Comparison of ENCODE assay signal across 20 cellular contexts in the genomic region with DNA sequence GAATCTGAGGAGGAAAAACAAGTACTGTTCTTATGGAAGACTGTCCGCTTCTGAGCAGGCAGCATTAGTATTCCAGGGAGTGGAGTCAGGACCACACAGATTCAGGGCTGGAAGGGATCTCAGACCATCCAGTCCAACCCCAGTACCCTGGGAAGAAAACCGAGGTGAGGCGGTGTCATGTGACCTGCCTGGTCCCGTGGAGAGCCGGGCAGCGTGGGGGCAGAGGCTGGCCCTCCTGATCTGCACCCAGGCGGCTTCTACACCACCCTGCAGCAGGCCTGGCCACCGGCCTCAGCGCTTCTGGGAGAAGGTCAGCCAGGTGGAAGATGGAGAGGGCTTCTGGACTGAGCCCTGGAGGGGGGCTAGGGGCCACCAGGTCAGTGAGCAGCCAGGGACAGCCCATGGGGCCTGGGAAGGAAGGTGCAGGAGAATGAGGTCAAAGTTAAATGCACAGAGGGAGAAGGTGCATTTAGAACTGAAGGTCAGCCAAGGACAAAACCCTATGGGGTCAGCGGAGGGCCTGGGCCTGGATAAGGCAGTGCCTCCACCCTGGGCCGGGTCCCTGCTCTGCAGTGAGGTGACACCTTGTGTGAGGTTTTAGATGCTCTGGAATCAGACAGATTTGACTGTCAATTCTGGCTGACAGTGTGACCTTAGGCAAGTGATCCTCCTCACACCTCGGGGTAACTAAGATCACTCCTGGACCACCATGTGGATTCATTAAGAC. TPM values are rescaled to one million over a fixed set of nuclear protein-coding genes. Genes with fewer than 3 reads are reported as not detected.
DNase-seq lines count a peak whose midpoint lies in the region; ATAC-seq and TF ChIP-seq lines count a peak whose summit lies in the region.
"Had no signal": no experiment of that assay in that cellular context is flagged by ENCODE, and none has a peak within 500 bp of the region (broad histone marks: within the 10 kb centered on the region; RNA-seq: fewer than 3 reads in every experiment).

No MANE protein-coding gene starts in this region.

- H3K18ac ChIP-seq in neuronal stem cell (ENCODE audit: low read length): no peak overlapping the region

- TF ChIP-seq CTCF in BE2C (IDR thresholded peaks at IDR 0.05; ENCODE audit: low read depth, low read length): no peak

- H3K27ac Mint-ChIP-seq in activated naive CD4-positive, alpha-beta T cell treated with anti-CD3 and anti-CD28 coated beads, Interleukin-2, amount 10 ng/mL, durations not matched to agents 7 days and 5 days: peak overlapping the region; percentile 74
- H3K27ac Mint-ChIP-seq in activated naive CD4-positive, alpha-beta T cell treated with anti-CD3 and anti-CD28 coated beads for 36 hours: no peak overlapping the region
- no peak overlapping the region for H3K27ac Mint-ChIP-seq in stimulated activated memory B cell treated with anti-CD40 and anti-IgM and Interleukin-4, amounts not matched to agents 10 μg/mL and 1 μg/mL and 100 μg/mL, for 72 hours

- H3K9me3 Mint-ChIP-seq in activated naive CD4-positive, alpha-beta T cell treated with anti-CD3 and anti-CD28 coated beads, Interleukin-2, amount 10 ng/mL, durations not matched to agents 7 days and 5 days: no peaks in the 10 kb centered on the region
- no peaks in the 10 kb centered on the region for H3K9me3 Mint-ChIP-seq in activated naive CD4-positive, alpha-beta T cell treated with anti-CD3 and anti-CD28 coated beads for 36 hours
- H3K9me3 Mint-ChIP-seq in stimulated activated memory B cell treated with anti-CD40 and anti-IgM and Interleukin-4, amounts not matched to agents 10 μg/mL and 1 μg/mL and 100 μg/mL, for 72 hours: no peaks in the 10 kb centered on the region
- H3K9me3 Mint-ChIP-seq: central memory CD8-positive, alpha-beta T cell had no signal

- H3K4ac ChIP-seq in neuronal stem cell (ENCODE audit: low read length): no peak overlapping the region

- WGBS in neuronal stem cell (ENCODE audit: extremely low coverage in 2 of 2, insufficient read length in 2 of 2, insufficient replicate concordance in 1 of 2), 2 donors: no CpG with 5 or more reads among the region's 12 CpGs

- H2AK5ac ChIP-seq in neuronal stem cell (ENCODE audit: low read depth, low read length): peak overlapping the region; percentile 44

- H3K27me3 ChIP-seq in neuronal stem cell (ENCODE audit: control insufficient read depth in 3 of 3, insufficient read depth in 3 of 3, low read depth in 1 of 3, low read length in 3 of 3): no peaks in the 10 kb centered on the region
- H3K27me3 ChIP-seq in BE2C: no peaks in the 10 kb centered on the region
- H3K27me3 ChIP-seq: adrenal gland, esophagus muscularis mucosa, neutrophil, uterus had no signal

- H2BK12ac ChIP-seq in neuronal stem cell (ENCODE audit: low read length): no peak overlapping the region

- no peak for DNase-seq in activated naive CD4-positive, alpha-beta T cell treated with anti-CD3 and anti-CD28 coated beads, Interleukin-2, amount 10 ng/mL, durations not matched to agents 7 days and 5 days
- DNase-seq in activated naive CD4-positive, alpha-beta T cell treated with anti-CD3 and anti-CD28 coated beads for 36 hours: no peak
- DNase-seq in globus pallidus (ENCODE audit: low spot score) (peak; percentile 60), neuronal stem cell (ENCODE audit: low spot score) (no peak), LoVo (ENCODE audit: low spot score) (no peak), BE2C (no peak)
- DNase-seq: activated CD4-positive, alpha-beta T cell treated with anti-CD3 and anti-CD28 coated beads for 1 hour; activated effector memory CD4-positive, alpha-beta T cell treated with anti-CD3 and anti-CD28 coated beads, Interleukin-2, amount 50 U/mL, for 16 hours; adrenal gland; effector memory CD4-positive, alpha-beta T cell; NCI-H2081 treated with DMSO at 0.1 percent for 48 hours; retina; stimulated activated CD4-positive, alpha-beta T cell treated with anti-CD3 and anti-CD28 coated beads, Interleukin-12 subunit alpha, Interleukin-12 subunit beta, amount 100 ng/mL, for 4 hours; uterus had no signal

- no peak overlapping the region for H3K4me3 ChIP-seq in neuronal stem cell (ENCODE audit: low read length in 2 of 2)
- H3K4me3 ChIP-seq in BE2C (ENCODE audit: low read depth, low read length): no peak overlapping the region
- H3K4me3 ChIP-seq: A549, adrenal gland, esophagus muscularis mucosa, uterus had no signal

- H3K9ac ChIP-seq in neuronal stem cell (ENCODE audit: low read depth, low read length, poor library complexity): peak overlapping the region; percentile 50

- no peak overlapping the region for H3K4me2 ChIP-seq in neuronal stem cell (ENCODE audit: insufficient read depth, low read length, poor library complexity, severe bottlenecking)
- H3K4me2 ChIP-seq: A549 had no signal

- CTCF ChIA-PET in activated naive CD4-positive, alpha-beta T cell treated with anti-CD3 and anti-CD28 coated beads, Interleukin-2, amount 10 ng/mL, durations not matched to agents 7 days and 5 days (lab: Charles Lee): no interaction called here
- CTCF ChIA-PET in activated naive CD4-positive, alpha-beta T cell treated with anti-CD3 and anti-CD28 coated beads for 36 hours (lab: Charles Lee): interaction anchor here (1.0 to 1.2 kb wide), 2 partner anchors 16 to 76 kb away, joined by 3 read pairs; no protein-coding TSS in a partner anchor

- ATAC-seq in GM21447 (IDR thresholded peaks at IDR 0.05; ENCODE audit: unreplicated experiment): no peak
- no peak for ATAC-seq in stimulated activated memory B cell treated with anti-CD40 and anti-IgM and Interleukin-4, amounts not matched to agents 10 μg/mL and 1 μg/mL and 100 μg/mL, for 72 hours
- ATAC-seq: A549 had no signal

- no peaks in the 10 kb centered on the region for H3K27me3 Mint-ChIP-seq in activated naive CD4-positive, alpha-beta T cell treated with anti-CD3 and anti-CD28 coated beads, Interleukin-2, amount 10 ng/mL, durations not matched to agents 7 days and 5 days
- H3K27me3 Mint-ChIP-seq in activated naive CD4-positive, alpha-beta T cell treated with anti-CD3 and anti-CD28 coated beads for 36 hours (ENCODE audit: low read depth): no peaks in the 10 kb centered on the region
- H3K27me3 Mint-ChIP-seq in stimulated activated memory B cell treated with anti-CD40 and anti-IgM and Interleukin-4, amounts not matched to agents 10 μg/mL and 1 μg/mL and 100 μg/mL, for 72 hours: no peaks in the 10 kb centered on the region
- H3K27me3 Mint-ChIP-seq: central memory CD8-positive, alpha-beta T cell had no signal

- peak overlapping the region; percentile 6 for H3K23ac ChIP-seq in neuronal stem cell (ENCODE audit: low read depth, low read length, poor library complexity)

- peaks cover 8 to 20% of the 10 kb centered on the region in 2 donors for H3K4me1 ChIP-seq in neuronal stem cell (ENCODE audit: control insufficient read depth in 2 of 2, insufficient read depth in 1 of 2, low read depth in 1 of 2, low read length in 2 of 2)
- peaks cover 4% of the 10 kb centered on the region for H3K4me1 ChIP-seq in BE2C

- peaks cover 44% of the 10 kb centered on the region for H3K4me1 Mint-ChIP-seq in activated naive CD4-positive, alpha-beta T cell treated with anti-CD3 and anti-CD28 coated beads, Interleukin-2, amount 10 ng/mL, durations not matched to agents 7 days and 5 days
- peaks cover 15% of the 10 kb centered on the region for H3K4me1 Mint-ChIP-seq in activated naive CD4-positive, alpha-beta T cell treated with anti-CD3 and anti-CD28 coated beads for 36 hours (ENCODE audit: low read depth)
- no peaks in the 10 kb centered on the region for H3K4me1 Mint-ChIP-seq in stimulated activated memory B cell treated with anti-CD40 and anti-IgM and Interleukin-4, amounts not matched to agents 10 μg/mL and 1 μg/mL and 100 μg/mL, for 72 hours
- H3K4me1 Mint-ChIP-seq: central memory CD8-positive, alpha-beta T cell had no signal

- H2BK5ac ChIP-seq in neuronal stem cell (ENCODE audit: low read length): no peak overlapping the region

- H3K36me3 Mint-ChIP-seq in activated naive CD4-positive, alpha-beta T cell treated with anti-CD3 and anti-CD28 coated beads, Interleukin-2, amount 10 ng/mL, durations not matched to agents 7 days and 5 days: peaks cover 26% of the 10 kb centered on the region
- peaks cover 11% of the 10 kb centered on the region for H3K36me3 Mint-ChIP-seq in activated naive CD4-positive, alpha-beta T cell treated with anti-CD3 and anti-CD28 coated beads for 36 hours (ENCODE audit: low read depth)
- H3K36me3 Mint-ChIP-seq in stimulated activated memory B cell treated with anti-CD40 and anti-IgM and Interleukin-4, amounts not matched to agents 10 μg/mL and 1 μg/mL and 100 μg/mL, for 72 hours: peaks cover 56% of the 10 kb centered on the region

- H3K14ac ChIP-seq in neuronal stem cell (ENCODE audit: low read length): no peak overlapping the region

- H3K79me1 ChIP-seq in neuronal stem cell (ENCODE audit: low read depth, low read length): no peaks in the 10 kb centered on the region

- H2BK120ac ChIP-seq in neuronal stem cell (ENCODE audit: low read depth, low read length): peak overlapping the region; percentile 51

- no peak overlapping the region for H2AFZ ChIP-seq in neuronal stem cell (ENCODE audit: low read length)

- H3K9me3 ChIP-seq in neuronal stem cell (replicated peaks in 1 of 2; ENCODE audit: control insufficient read depth in 2 of 2, insufficient read depth in 1 of 2, low read depth in 1 of 2, low read length in 2 of 2) (no peaks in the 10 kb centered on the region), BE2C (no peaks in the 10 kb centered on the region)
- H3K9me3 ChIP-seq: A549, adrenal gland, esophagus muscularis mucosa, neutrophil, uterus had no signal

- H3K4me3 Mint-ChIP-seq in activated naive CD4-positive, alpha-beta T cell treated with anti-CD3 and anti-CD28 coated beads, Interleukin-2, amount 10 ng/mL, durations not matched to agents 7 days and 5 days: no peak overlapping the region
- H3K4me3 Mint-ChIP-seq in activated naive CD4-positive, alpha-beta T cell treated with anti-CD3 and anti-CD28 coated beads for 36 hours: no peak overlapping the region
- no peak overlapping the region for H3K4me3 Mint-ChIP-seq in stimulated activated memory B cell treated with anti-CD40 and anti-IgM and Interleukin-4, amounts not matched to agents 10 μg/mL and 1 μg/mL and 100 μg/mL, for 72 hours
- H3K4me3 Mint-ChIP-seq: central memory CD8-positive, alpha-beta T cell had no signal

- intact Hi-C loops in activated naive CD4-positive, alpha-beta T cell treated with anti-CD3 and anti-CD28 coated beads for 36 hours (cut with micrococcal nuclease): no loop called here

- H4K8ac ChIP-seq in neuronal stem cell (ENCODE audit: low read depth, low read length): no peak overlapping the region

- no peak overlapping the region for H3K27ac ChIP-seq in neuronal stem cell (replicated peaks; ENCODE audit: low read length)
- H3K27ac ChIP-seq: esophagus muscularis mucosa, neutrophil, uterus had no signal

- H3K36me3 ChIP-seq in neuronal stem cell (replicated peaks in 1 of 2; ENCODE audit: control insufficient read depth in 2 of 2, insufficient read depth in 2 of 2, low read length in 2 of 2): peaks cover 7 to 42% of the 10 kb centered on the region in 2 donors
- no peaks in the 10 kb centered on the region for H3K36me3 ChIP-seq in BE2C
- H3K36me3 ChIP-seq: uterus had no signal

- no peak overlapping the region for H2BK15ac ChIP-seq in neuronal stem cell (ENCODE audit: low read length)

- H4K91ac ChIP-seq in neuronal stem cell (ENCODE audit: low read depth, low read length, poor library complexity): no peak overlapping the region

RNA-seq across cellular contexts. Expression of a gene that starts 45.9 kb away (rescaled TPM):
- total RNA-seq in activated naive CD4-positive, alpha-beta T cell treated with anti-CD3 and anti-CD28 coated beads for 36 hours: 10 to 100 TPM; 19.6 to 20.6 TPM
- polyA plus RNA-seq in neuronal stem cell (2013, experiment 1 of 2): 24.7 TPM
- polyA plus RNA-seq in neuronal stem cell (2013, experiment 2 of 2): 23.1 TPM
- 24.1 TPM for polyA plus RNA-seq in BE2C (2012; ENCODE audit: insufficient read depth, insufficient read length, low read depth)
